29 cellular contexts compared by ENCODE assay signal in genomic region chr17:76633628-76634328, GRCh38. TPM values are rescaled to one million over a fixed set of nuclear protein-coding genes. Genes with fewer than 3 reads are reported as not detected.
DNase-seq lines count a peak whose midpoint lies in the region; ATAC-seq and TF ChIP-seq lines count a peak whose summit lies in the region.
"Had no signal": no experiment of that assay in that cellular context is flagged by ENCODE, and none has a peak within 500 bp of the region (broad histone marks: within the 10 kb centered on the region; RNA-seq: fewer than 3 reads in every experiment).

No MANE protein-coding gene starts in this region.

- no peaks in the 10 kb centered on the region for H3K9me3 ChIP-seq in endodermal cell (ENCODE audit: control insufficient read depth, low read length)
- H3K9me3 ChIP-seq: BE2C, SJCRH30 had no signal

- H3K27ac Mint-ChIP-seq in endodermal cell (no peak overlapping the region), nephron (peak overlapping the region in 2 of 3 experiments; percentile 3 to 23), type B pancreatic cell (peak overlapping the region; percentile 24)
- H3K27ac Mint-ChIP-seq: CD14-positive monocyte; CD8-positive, alpha-beta memory T cell had no signal

- TF ChIP-seq CTCF in endodermal cell (conservative IDR thresholded peaks at IDR 0.05) (peak; percentile 13), nephron (IDR thresholded peaks at IDR 0.05; ENCODE audit: unreplicated experiment in 3 of 3) (no peak), type B pancreatic cell (conservative IDR thresholded peaks at IDR 0.05) (no peak)

- no peaks in the 10 kb centered on the region for H3K9me3 Mint-ChIP-seq in endodermal cell
- no peaks in the 10 kb centered on the region for H3K9me3 Mint-ChIP-seq in nephron
- H3K9me3 Mint-ChIP-seq in type B pancreatic cell, result no peaks in the 10 kb centered on the region
- H3K9me3 Mint-ChIP-seq: CD14-positive monocyte; CD8-positive, alpha-beta memory T cell had no signal

- ATAC-seq in esophagus mucosa (no peak), GM19395 (IDR thresholded peaks at IDR 0.05; ENCODE audit: unreplicated experiment) (no peak)
- ATAC-seq: HCT116, Right ventricle myocardium inferior, SK-N-SH treated with all-trans-retinoic acid at 6 μM for 48 hours had no signal

- no peaks in the 10 kb centered on the region for H3K27me3 Mint-ChIP-seq in endodermal cell (ENCODE audit: insufficient read depth)
- H3K27me3 Mint-ChIP-seq in nephron (ENCODE audit: low read depth), result no peaks in the 10 kb centered on the region
- H3K27me3 Mint-ChIP-seq in type B pancreatic cell, result no peaks in the 10 kb centered on the region

- H3K4me1 ChIP-seq in endodermal cell (ENCODE audit: control insufficient read depth, insufficient read depth, low read length), result no peaks in the 10 kb centered on the region

- no peaks in the 10 kb centered on the region for H3K27me3 ChIP-seq in endodermal cell (ENCODE audit: control insufficient read depth, insufficient read depth, low read length, poor library complexity, severe bottlenecking)
- H3K27me3 ChIP-seq: BE2C, SJCRH30 had no signal

- no peaks in the 10 kb centered on the region for H3K36me3 Mint-ChIP-seq in endodermal cell (ENCODE audit: low read depth)
- H3K36me3 Mint-ChIP-seq in nephron (ENCODE audit: low read depth), result no peaks in the 10 kb centered on the region
- H3K36me3 Mint-ChIP-seq in type B pancreatic cell, result no peaks in the 10 kb centered on the region
- H3K36me3 Mint-ChIP-seq: CD14-positive monocyte had no signal

- H3K4me3 ChIP-seq in endodermal cell (ENCODE audit: low read length), result no peak overlapping the region
- H3K4me3 ChIP-seq: PC-9, SJCRH30 had no signal

- H3K9ac ChIP-seq in endodermal cell (ENCODE audit: extremely low read depth, low read length, poor library complexity, severe bottlenecking), result no peak overlapping the region

- no peak overlapping the region for H3K4me3 Mint-ChIP-seq in endodermal cell
- no peak overlapping the region for H3K4me3 Mint-ChIP-seq in nephron
- peak overlapping the region; percentile 4 for H3K4me3 Mint-ChIP-seq in type B pancreatic cell
- H3K4me3 Mint-ChIP-seq: CD14-positive monocyte; CD8-positive, alpha-beta memory T cell had no signal

- H3K4me1 Mint-ChIP-seq in endodermal cell (peaks cover 19% of the 10 kb centered on the region), nephron (peaks cover 20% of the 10 kb centered on the region), type B pancreatic cell (ENCODE audit: unreplicated experiment) (peaks cover 56% of the 10 kb centered on the region)
- H3K4me1 Mint-ChIP-seq: CD14-positive monocyte had no signal

- H3K27ac ChIP-seq in endodermal cell (ENCODE audit: low read depth, low read length), result no peak overlapping the region
- H3K27ac ChIP-seq: PC-9, SJCRH30 had no signal

- WGBS in endodermal cell (ENCODE audit: insufficient coverage in 1 of 2, insufficient read length in 1 of 2), 2 experiments, result 90 to 95% methylated on average over 12 to 14 of the region's 14 CpGs

- H3K36me3 ChIP-seq in endodermal cell (ENCODE audit: control insufficient read depth, insufficient read depth, low read length), result no peaks in the 10 kb centered on the region
- H3K36me3 ChIP-seq: BE2C, SJCRH30 had no signal

- peak; percentile 66 for DNase-seq in HuH-7.5 (ENCODE audit: low spot score)
- DNase-seq in endodermal cell, result no peak
- DNase-seq in type B pancreatic cell (ENCODE audit: extremely low spot score, unreplicated experiment), result no peak
- no peak for DNase-seq in germinal center (ENCODE audit: low spot score)
- DNase-seq: ACHN; BE2C; Calu3; CD8-positive, alpha-beta memory T cell; DMS79 treated with DMSO at 0.1 percent for 48 hours; GOT3; KBM-7; MV-4-11; NCI-H1105; NCI-H146; NCI-H1930; NCI-H446 treated with DMSO at 0.1 percent for 48 hours; NCI-H526 treated with DMSO at 0.1 percent for 48 hours; PC-9; SJCRH30 had no signal

RNA-seq across cellular contexts. Expression of gene ST6GALNAC1, which starts 9.8 kb away (rescaled TPM):
- not detected for total RNA-seq in endodermal cell
- 0.39 TPM for polyA plus RNA-seq in endodermal cell (2013, experiment 1 of 2)
- polyA plus RNA-seq in endodermal cell (2013, experiment 2 of 2), result not detected
- 10.3 and 17.3 TPM in 2 replicates for total RNA-seq in type B pancreatic cell (ENCODE audit: low replicate concordance)
- 16.9 TPM for total RNA-seq in esophagus mucosa
- total RNA-seq: LHCN-M2, MCF 10A, RPMI7951, SJCRH30 had no signal
- polyA plus RNA-seq: CD14-positive monocyte had no signal

RNA-seq across cellular contexts. Expression of gene ST6GALNAC2, which starts 48.1 kb away (rescaled TPM):
- total RNA-seq in endodermal cell (10 to 100 TPM; 15.1 to 26.9 TPM), type B pancreatic cell (ENCODE audit: low replicate concordance) (4.3 and 10.4 TPM in 2 replicates), esophagus mucosa (24.0 TPM)
- polyA plus RNA-seq in endodermal cell (2013, experiment 1 of 2), result 3.5 TPM
- polyA plus RNA-seq in endodermal cell (2013, experiment 2 of 2), result 3.6 TPM
- total RNA-seq: SJCRH30 had no signal
